ENCODE assay signal across 16 cellular contexts in genomic region chr6:159817951-159818739, GRCh38. TPM values are rescaled to one million over a fixed set of nuclear protein-coding genes. Genes with fewer than 3 reads are reported as not detected.
DNase-seq lines count a peak whose midpoint lies in the region; ATAC-seq and TF ChIP-seq lines count a peak whose summit lies in the region.
"Had no signal": no experiment of that assay in that cellular context is flagged by ENCODE, and none has a peak within 500 bp of the region (broad histone marks: within the 10 kb centered on the region; RNA-seq: fewer than 3 reads in every experiment).

No MANE protein-coding gene starts in this region.

- H3K4me3 ChIP-seq in BLaER1 treated with 17β-estradiol and CSF1 and Interleukin-3, amounts not matched to agents 10 nM and 100 nM = no peak overlapping the region
- no peak overlapping the region for H3K4me3 ChIP-seq in Loucy (ENCODE audit: low read length, poor library complexity, severe bottlenecking)

- no peak overlapping the region for H3K4me3 Mint-ChIP-seq in naive thymus-derived CD8-positive, alpha-beta T cell
- H3K4me3 Mint-ChIP-seq: B cell, H9 had no signal

- no peak for ATAC-seq in naive thymus-derived CD8-positive, alpha-beta T cell
- no peak for ATAC-seq in HG03159 (IDR thresholded peaks at IDR 0.05; ENCODE audit: unreplicated experiment)

- peak overlapping the region in 9 of 11 experiments; percentile 83 to 94 (median 92); a peak in 17 of 22 replicates for H3K4me2 ChIP-seq in BLaER1 treated with 17β-estradiol and CSF1 and Interleukin-3, amounts not matched to agents 10 nM and 100 nM
- peak overlapping the region; percentile 10 for H3K4me2 ChIP-seq in Loucy (ENCODE audit: low read depth, low read length, poor library complexity, severe bottlenecking)

- TF ChIP-seq CTCF in Loucy (conservative IDR thresholded peaks at IDR 0.05; ENCODE audit: low read length) = no peak

- no peaks in the 10 kb centered on the region for H3K79me2 ChIP-seq in Loucy (ENCODE audit: insufficient read depth, low read length)

- peaks cover 21 to 39% (median 25%) of the 10 kb centered on the region in 4 donors for H3K4me1 Mint-ChIP-seq in naive thymus-derived CD8-positive, alpha-beta T cell

- peak; percentile 12 for DNase-seq in left kidney (ENCODE audit: low read depth, low spot score)
- DNase-seq in naive thymus-derived CD8-positive, alpha-beta T cell = no peak
- DNase-seq in NCI-H524 (lab: John Stamatoyannopoulos, UW) = no peak
- DNase-seq in SIG-M5 treated with dmso at 0.1 percent for 504 hours (lab: John Stamatoyannopoulos, UW; ENCODE audit: unreplicated experiment) = no peak
- DNase-seq: CD4-positive, alpha-beta memory T cell; DMS153; DMS79; GF-D8; H9 had no signal

- H3K27me3 Mint-ChIP-seq in naive thymus-derived CD8-positive, alpha-beta T cell = no peaks in the 10 kb centered on the region
- H3K27me3 Mint-ChIP-seq: B cell; CD4-positive, alpha-beta memory T cell had no signal

- H3F3A ChIP-seq in Loucy (ENCODE audit: low read depth) = no peaks in the 10 kb centered on the region

- H3K27me3 ChIP-seq in BLaER1 treated with 17β-estradiol and CSF1 and Interleukin-3, amounts not matched to agents 10 nM and 100 nM = no peaks in the 10 kb centered on the region
- no peaks in the 10 kb centered on the region for H3K27me3 ChIP-seq in Loucy (ENCODE audit: insufficient read depth, low read length, poor library complexity, severe bottlenecking)

- H3K9me2 ChIP-seq in Loucy (replicated peaks; ENCODE audit: low read depth, low read length) = no peaks in the 10 kb centered on the region

- no peak overlapping the region for H3K9ac ChIP-seq in BLaER1 treated with 17β-estradiol and CSF1 and Interleukin-3, amounts not matched to agents 10 nM and 100 nM
- no peak overlapping the region for H3K9ac ChIP-seq in Loucy (ENCODE audit: low read depth, low read length, poor library complexity, severe bottlenecking)

- H4K20me1 ChIP-seq in BLaER1 treated with 17β-estradiol and CSF1 and Interleukin-3, amounts not matched to agents 10 nM and 100 nM = no peaks in the 10 kb centered on the region
- no peaks in the 10 kb centered on the region for H4K20me1 ChIP-seq in Loucy (ENCODE audit: insufficient read depth, low read length, poor library complexity, severe bottlenecking)

- POLR2A ChIA-PET in naive thymus-derived CD8-positive, alpha-beta T cell (lab: Charles Lee) = interaction anchor here (0.6 kb wide), 1 partner anchor 26 kb away, joined by 4 read pairs; no protein-coding TSS in a partner anchor

- H3K27ac Mint-ChIP-seq in naive thymus-derived CD8-positive, alpha-beta T cell = peak overlapping the region in 6 of 10 donors; percentile 32 to 94 (median 56)
- H3K27ac Mint-ChIP-seq: B cell, H9 had no signal

- H3K4me1 ChIP-seq in BLaER1 treated with 17β-estradiol and CSF1 and Interleukin-3, amounts not matched to agents 10 nM and 100 nM = peaks cover 42 to 62% (median 59%) of the 10 kb centered on the region in 10 experiments
- H3K4me1 ChIP-seq in Loucy (ENCODE audit: insufficient read depth, low read length, poor library complexity, severe bottlenecking) = peaks cover 5% of the 10 kb centered on the region

- H3K27ac ChIP-seq in BLaER1 treated with 17β-estradiol and CSF1 and Interleukin-3, amounts not matched to agents 10 nM and 100 nM = peak overlapping the region in 5 of 11 experiments; percentile 83 to 90 (median 85); a peak in 4 of 22 replicates
- H3K27ac ChIP-seq: C4-2B had no signal

- H2AFZ ChIP-seq in Loucy (ENCODE audit: low read length) = no peak overlapping the region

- peaks cover 0 to 11% (median 2%) of the 10 kb centered on the region in 3 donors for H3K36me3 Mint-ChIP-seq in naive thymus-derived CD8-positive, alpha-beta T cell

- no peaks in the 10 kb centered on the region for H3K36me3 ChIP-seq in BLaER1 treated with 17β-estradiol and CSF1 and Interleukin-3, amounts not matched to agents 10 nM and 100 nM
- H3K36me3 ChIP-seq in Loucy (ENCODE audit: insufficient read depth, low read length) = no peaks in the 10 kb centered on the region

- H3K9me3 ChIP-seq in BLaER1 treated with 17β-estradiol and CSF1 and Interleukin-3, amounts not matched to agents 10 nM and 100 nM (replicated peaks in 1 of 11) = no peaks in the 10 kb centered on the region
- H3K9me3 ChIP-seq in Loucy (ENCODE audit: insufficient read depth, low read depth, low read length) = no peaks in the 10 kb centered on the region

- H3K9me3 Mint-ChIP-seq in naive thymus-derived CD8-positive, alpha-beta T cell = no peaks in the 10 kb centered on the region
- H3K9me3 Mint-ChIP-seq: CD4-positive, alpha-beta memory T cell; H9 had no signal

RNA-seq across cellular contexts. Expression of gene PNLDC1, which starts 18.1 kb away (rescaled TPM):
- under 1 TPM; 0.36 to 0.75 TPM for total RNA-seq in naive thymus-derived CD8-positive, alpha-beta T cell
- polyA plus RNA-seq in naive thymus-derived CD8-positive, alpha-beta T cell = under 1 TPM in 1 of 3 donors, not detected in 2; 0.36 TPM
- total RNA-seq: A172, H9, HT1080 had no signal

RNA-seq across cellular contexts. Expression of gene MRPL18, which starts 27.9 kb away (rescaled TPM):
- total RNA-seq in naive thymus-derived CD8-positive, alpha-beta T cell = 10 to 100 TPM; 36.2 to 39.0 TPM
- 100 to 1,000 TPM in 1 of 3 donors, 10 to 100 TPM in 2; 63.0 to 131 (median 79.9) TPM for polyA plus RNA-seq in naive thymus-derived CD8-positive, alpha-beta T cell

RNA-seq across cellular contexts. Expression of gene TCP1, which starts 28.7 kb away (rescaled TPM):
- total RNA-seq in naive thymus-derived CD8-positive, alpha-beta T cell = 100 to 1,000 TPM; 184 to 185 TPM
- 10 to 100 TPM; 68.8 to 97.6 (median 72.4) TPM for polyA plus RNA-seq in naive thymus-derived CD8-positive, alpha-beta T cell

RNA-seq across cellular contexts. Expression of gene ACAT2, which starts 56.3 kb away (rescaled TPM):
- 10 to 100 TPM; 30.6 to 30.9 TPM for total RNA-seq in naive thymus-derived CD8-positive, alpha-beta T cell
- 10 to 100 TPM; 29.4 to 38.8 (median 38.2) TPM for polyA plus RNA-seq in naive thymus-derived CD8-positive, alpha-beta T cell
